10 cellular contexts compared by ENCODE assay signal in the genomic region with DNA sequence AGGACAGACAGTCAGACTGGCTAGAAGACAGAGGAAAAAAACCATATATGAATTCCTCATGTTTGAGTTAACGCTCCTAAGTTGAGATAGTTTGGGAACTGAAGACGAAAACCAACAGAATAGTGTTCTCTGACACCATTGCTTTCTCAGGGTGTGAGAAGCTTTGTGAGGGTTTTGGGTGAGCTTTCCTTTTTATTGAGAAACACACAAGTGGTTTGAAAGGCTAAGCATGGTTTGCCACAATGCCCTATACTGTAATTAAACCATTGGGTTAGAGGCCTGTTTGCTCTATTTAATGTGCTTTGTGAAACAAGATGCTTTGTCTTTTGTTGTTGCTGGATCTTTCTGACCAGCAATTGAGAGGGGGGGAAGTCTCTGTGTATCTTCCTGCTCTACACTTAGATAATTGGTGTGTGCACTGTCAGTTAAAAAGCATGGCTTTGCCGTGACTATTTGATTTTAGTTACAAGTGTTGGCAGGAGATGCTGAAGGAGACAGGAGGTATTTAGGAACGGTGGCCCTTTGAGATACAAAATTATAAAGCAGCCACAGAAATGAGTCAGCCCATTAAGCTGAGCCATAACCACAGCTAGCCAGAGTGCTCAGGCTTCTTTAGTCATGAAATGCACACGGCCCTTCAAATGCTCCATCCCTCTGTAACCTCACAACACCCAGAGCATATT.
DNase-seq lines count a peak whose midpoint lies in the region; ATAC-seq and TF ChIP-seq lines count a peak whose summit lies in the region.
"Had no signal": no experiment of that assay in that cellular context is flagged by ENCODE, and none has a peak within 500 bp of the region (broad histone marks: within the 10 kb centered on the region; RNA-seq: fewer than 3 reads in every experiment).

No MANE protein-coding gene starts in this region.

- H3K4me3 Mint-ChIP-seq in natural killer cell treated with Interleukin-12 subunit alpha and Interleukin-12 subunit beta and Interleukin-15 and Interleukin-18, amount 100 ng/mL, for 72 hours: no peak overlapping the region
- H3K4me3 Mint-ChIP-seq: neural crest cell had no signal

- 66 to 67% methylated on average over 5 of the region's 5 CpGs for WGBS in lower leg skin, 2 donors

- TF ChIP-seq POLR2A in lower leg skin (IDR thresholded peaks at IDR 0.05): no peak

- in situ Hi-C loops in KBM-7 (cut with MboI; ENCODE audit: low pct_unique_long_range_greater_than_20kb, low sequenced_read_pairs): no loop called here

- H3K4me3 ChIP-seq in GM12865 (ENCODE audit: low read depth, low read length) (no peak overlapping the region), lower leg skin (ENCODE audit: low read depth, poor library complexity, severe bottlenecking) (no peak overlapping the region)

- H3K9me3 Mint-ChIP-seq in natural killer cell treated with Interleukin-12 subunit alpha and Interleukin-12 subunit beta and Interleukin-15 and Interleukin-18, amount 100 ng/mL, for 72 hours: peaks cover 5% of the 10 kb centered on the region

- H3K27me3 Mint-ChIP-seq in natural killer cell treated with Interleukin-12 subunit alpha and Interleukin-12 subunit beta and Interleukin-15 and Interleukin-18, amount 100 ng/mL, for 72 hours: peaks cover 0 to 2% of the 10 kb centered on the region in 2 donors

- H3K36me3 Mint-ChIP-seq in natural killer cell treated with Interleukin-12 subunit alpha and Interleukin-12 subunit beta and Interleukin-15 and Interleukin-18, amount 100 ng/mL, for 72 hours: peaks cover 3% of the 10 kb centered on the region

- no peak for TF ChIP-seq CTCF in GM12865 (IDR thresholded peaks at IDR 0.05; ENCODE audit: insufficient read depth, low read depth, low read length, missing control alignments)
- TF ChIP-seq CTCF in lower leg skin (IDR thresholded peaks at IDR 0.05): no peak

- intact Hi-C loops in lower leg skin (cut with DNase I; ENCODE audit: low total_unique reads): no loop called here

- peak; percentile 70 to 83 for ATAC-seq in natural killer cell treated with Interleukin-12 subunit alpha and Interleukin-12 subunit beta and Interleukin-15 and Interleukin-18, amount 100 ng/mL, for 72 hours
- no peak for ATAC-seq in GM18511 (IDR thresholded peaks at IDR 0.05; ENCODE audit: unreplicated experiment)
- ATAC-seq: stimulated activated naive CD8-positive, alpha-beta T cell treated with anti-CD3 and anti-CD28 coated beads, Interleukin-15, Interleukin-2, amounts not matched to agents 100 U/mL and 50 U/mL, for 24 hours had no signal

- H3K4me1 Mint-ChIP-seq in natural killer cell treated with Interleukin-12 subunit alpha and Interleukin-12 subunit beta and Interleukin-15 and Interleukin-18, amount 100 ng/mL, for 72 hours (ENCODE audit: low read depth in 2 of 2): no peaks in the 10 kb centered on the region
- H3K4me1 Mint-ChIP-seq: neural crest cell had no signal

- DNase-seq in GM12865 (ENCODE audit: low read depth): peak; percentile 13
- DNase-seq in NCI-H1417 (lab: John Stamatoyannopoulos, UW): peak; percentile 52 to 87 (median 58)
- peak; percentile 79 for DNase-seq in amniotic epithelial cell (ENCODE audit: low read depth)
- no peak for DNase-seq in natural killer cell treated with Interleukin-12 subunit alpha and Interleukin-12 subunit beta and Interleukin-15 and Interleukin-18, amount 100 ng/mL, for 72 hours (ENCODE audit: low spot score)
- no peak for DNase-seq in KBM-7
- DNase-seq in NCI-H146 (lab: John Stamatoyannopoulos, UW): no peak
- DNase-seq in lower leg skin (ENCODE audit: low spot score in 2 of 2): no peak
- DNase-seq: stimulated activated naive CD8-positive, alpha-beta T cell treated with anti-CD3 and anti-CD28 coated beads, Interleukin-15, Interleukin-2, amounts not matched to agents 100 U/mL and 50 U/mL, for 24 hours had no signal

- H3K27ac Mint-ChIP-seq in natural killer cell treated with Interleukin-12 subunit alpha and Interleukin-12 subunit beta and Interleukin-15 and Interleukin-18, amount 100 ng/mL, for 72 hours: no peak overlapping the region

Comparison
In these comparisons a context has a peak if more than half of its experiments do, and no peak if none do; other contexts are left out.
1. DNase-seq: peak in GM12865 (single experiment), NCI-H1417 (3 of 3) and amniotic epithelial cell (single experiment); none in natural killer cell treated with Interleukin-12 subunit alpha and Interleukin-12 subunit beta and Interleukin-15 and Interleukin-18, amount 100 ng/mL, for 72 hours (single experiment), KBM-7 (single experiment), NCI-H146 (single experiment) and lower leg skin (0 of 2).